In the genomic region with DNA sequence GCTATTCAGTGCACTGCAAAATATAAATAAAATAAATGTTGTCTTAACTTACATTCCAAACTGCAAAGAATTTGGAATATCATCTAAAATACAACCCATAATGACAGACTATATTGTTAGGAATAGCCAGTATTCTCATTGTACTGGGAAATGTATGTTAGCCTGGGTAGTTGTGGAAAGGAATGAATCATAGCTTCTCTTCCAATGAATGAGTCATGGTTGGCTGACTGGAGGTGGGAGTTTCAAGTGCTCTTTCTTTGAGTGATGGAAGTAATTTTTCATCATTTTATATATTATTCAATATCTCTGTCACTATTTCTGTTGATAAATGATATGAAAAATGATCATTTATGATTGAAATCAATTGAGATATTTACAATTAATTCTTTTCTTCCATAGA, we compare ENCODE assay signal across 20 cellular contexts.
DNase-seq lines count a peak whose midpoint lies in the region; ATAC-seq, FAIRE-seq and TF ChIP-seq lines count a peak whose summit lies in the region.
"Had no signal": no experiment of that assay in that cellular context is flagged by ENCODE, and none has a peak within 500 bp of the region (broad histone marks: within the 10 kb centered on the region; RNA-seq: fewer than 3 reads in every experiment).

No MANE protein-coding gene starts in this region.

- TF ChIP-seq EP300 in SK-N-SH (IDR thresholded peaks at IDR 0.05; ENCODE audit: borderline replicate concordance in 1 of 2, low read depth in 1 of 2, low read length in 1 of 2), result no peak
- no peak for TF ChIP-seq EP300 in stomach (IDR thresholded peaks at IDR 0.05)

- no peak for ATAC-seq in SK-N-SH treated with all-trans-retinoic acid at 6 μM for 48 hours
- ATAC-seq: effector memory CD8-positive, alpha-beta T cell; GM23338; natural killer cell; upper lobe of right lung had no signal

- H2AFZ ChIP-seq in SK-N-SH (ENCODE audit: low read depth), result no peak overlapping the region
- H2AFZ ChIP-seq: GM23338 had no signal

- H4K20me1 ChIP-seq in SK-N-SH (ENCODE audit: insufficient read depth), result no peaks in the 10 kb centered on the region

- DNase-seq in SK-N-SH, result no peak
- DNase-seq in amniotic epithelial cell (ENCODE audit: low read depth), result peak; percentile 28
- DNase-seq in fibroblast of the aortic adventitia (ENCODE audit: low read depth), result peak; percentile 1
- peak; percentile 31 for DNase-seq in urothelium cell line (ENCODE audit: low spot score)
- DNase-seq in stomach, result no peak
- DNase-seq in coronary artery (ENCODE audit: low spot score), result no peak
- no peak for DNase-seq in NCI-H774 (lab: John Stamatoyannopoulos, UW)
- DNase-seq: activated CD4-positive, alpha-beta T cell treated with anti-CD3 and anti-CD28 coated beads, Interleukin-2, amount 10 ng/mL, durations not matched to agents 7 days and 5 days; CD4-positive, alpha-beta T cell; effector memory CD8-positive, alpha-beta T cell; glutamatergic neuron; natural killer cell; NCI-H187; NCI-H524 treated with DMSO at 0.1 percent for 48 hours; stimulated activated naive CD4-positive, alpha-beta T cell treated with Interleukin-2 at 50 U/mL for 16 hours; upper lobe of right lung had no signal

- TF ChIP-seq RAD21 in SK-N-SH (IDR thresholded peaks at IDR 0.05; ENCODE audit: low read length), result no peak

- H3K4me1 ChIP-seq in SK-N-SH (ENCODE audit: control insufficient read depth in 1 of 2, insufficient read depth in 2 of 2, low read depth in 1 of 2, low read length in 1 of 2) (no peaks in the 10 kb centered on the region), stomach (no peaks in the 10 kb centered on the region)
- H3K4me1 ChIP-seq: prostate gland, upper lobe of right lung had no signal

- intact Hi-C loops in stomach (cut with DNase I; ENCODE audit: low total_unique reads), result no loop called here

- peaks cover 3% of the 10 kb centered on the region for H3F3A ChIP-seq in SK-N-SH (replicated peaks; ENCODE audit: insufficient read depth)

- H3K9me2 ChIP-seq in SK-N-SH, result no peaks in the 10 kb centered on the region; the same call in 1 of the 2 replicates

- no peak overlapping the region for H3K4me2 ChIP-seq in SK-N-SH
- H3K4me2 ChIP-seq: GM23338 had no signal

- H3K27ac ChIP-seq in SK-N-SH (ENCODE audit: low read depth in 2 of 2, low read length in 1 of 2) (no peak overlapping the region), stomach (no peak overlapping the region), coronary artery (no peak overlapping the region)
- H3K27ac ChIP-seq: prostate gland, upper lobe of right lung had no signal

- H3K27me3 ChIP-seq in SK-N-SH (ENCODE audit: insufficient read depth) (no peaks in the 10 kb centered on the region), stomach (no peaks in the 10 kb centered on the region)
- H3K27me3 ChIP-seq: upper lobe of right lung had no signal

- no peak overlapping the region for H3K4me3 ChIP-seq in SK-N-SH (ENCODE audit: low read depth in 2 of 2, low read length in 1 of 2)
- no peak overlapping the region for H3K4me3 ChIP-seq in fibroblast of the aortic adventitia (ENCODE audit: low read depth, low read length)
- H3K4me3 ChIP-seq in stomach, result no peak overlapping the region
- no peak overlapping the region for H3K4me3 ChIP-seq in coronary artery
- H3K4me3 ChIP-seq: GM23338, prostate gland, upper lobe of right lung had no signal

- no peaks in the 10 kb centered on the region for H3K79me2 ChIP-seq in SK-N-SH (ENCODE audit: insufficient read depth)

- no peaks in the 10 kb centered on the region for H3K36me3 ChIP-seq in SK-N-SH (replicated peaks in 1 of 2; ENCODE audit: control insufficient read depth in 1 of 2, insufficient read depth in 2 of 2, low read length in 1 of 2)
- H3K36me3 ChIP-seq in stomach, result no peaks in the 10 kb centered on the region
- H3K36me3 ChIP-seq: prostate gland, upper lobe of right lung had no signal

- FAIRE-seq in urothelium cell line (lab: Jason Lieb, UNC), result no peak
- FAIRE-seq: GM12891 had no signal

- POLR2A ChIA-PET in SK-N-SH (lab: Yijun Ruan, JAX), result no interaction called here

- no peak overlapping the region for H3K9ac ChIP-seq in SK-N-SH

- no peak for TF ChIP-seq POLR2A in stomach (IDR thresholded peaks at IDR 0.05)

- CTCF ChIA-PET in SK-N-SH (lab: Yijun Ruan, JAX), result no interaction called here

- no peaks in the 10 kb centered on the region for H3K9me3 ChIP-seq in SK-N-SH
- peaks cover 0 to 7% (median under 1%) of the 10 kb centered on the region in 4 donors for H3K9me3 ChIP-seq in stomach
- H3K9me3 ChIP-seq: prostate gland, upper lobe of right lung had no signal

- TF ChIP-seq CTCF in SK-N-SH (IDR thresholded peaks at IDR 0.05), result no peak
- TF ChIP-seq CTCF in fibroblast of the aortic adventitia (IDR thresholded peaks at IDR 0.05; ENCODE audit: insufficient read depth, low read length), result no peak
- no peak for TF ChIP-seq CTCF in stomach (IDR thresholded peaks at IDR 0.05)
- no peak for TF ChIP-seq CTCF in coronary artery (IDR thresholded peaks at IDR 0.05)

TF ChIP-seq in SK-N-SH, 30 proteins besides CTCF, POLR2A, EP300 and RAD21:
- TF ChIP-seq MEF2A (IDR thresholded peaks at IDR 0.05; ENCODE audit: borderline replicate concordance, low read depth) (no peak), TCF12 (IDR thresholded peaks at IDR 0.05) (no peak), SMC3 (IDR thresholded peaks at IDR 0.05; ENCODE audit: low read depth, low read length) (no peak), FOSL2 (IDR thresholded peaks at IDR 0.05; ENCODE audit: borderline replicate concordance, low read depth) (peak; percentile 75), JUND (IDR thresholded peaks at IDR 0.05) (peak; percentile 35; the same call in 1 of the 2 replicates), TEAD4 (IDR thresholded peaks at IDR 0.05; ENCODE audit: borderline replicate concordance, insufficient read depth) (no peak)

TF ChIP-seq in SK-N-SH treated with all-trans-retinoic acid at 6 μM for 48 hours, 23 proteins besides CTCF, POLR2A, EP300 and RAD21 (continues in another document):
- TF ChIP-seq, protein P1, sequence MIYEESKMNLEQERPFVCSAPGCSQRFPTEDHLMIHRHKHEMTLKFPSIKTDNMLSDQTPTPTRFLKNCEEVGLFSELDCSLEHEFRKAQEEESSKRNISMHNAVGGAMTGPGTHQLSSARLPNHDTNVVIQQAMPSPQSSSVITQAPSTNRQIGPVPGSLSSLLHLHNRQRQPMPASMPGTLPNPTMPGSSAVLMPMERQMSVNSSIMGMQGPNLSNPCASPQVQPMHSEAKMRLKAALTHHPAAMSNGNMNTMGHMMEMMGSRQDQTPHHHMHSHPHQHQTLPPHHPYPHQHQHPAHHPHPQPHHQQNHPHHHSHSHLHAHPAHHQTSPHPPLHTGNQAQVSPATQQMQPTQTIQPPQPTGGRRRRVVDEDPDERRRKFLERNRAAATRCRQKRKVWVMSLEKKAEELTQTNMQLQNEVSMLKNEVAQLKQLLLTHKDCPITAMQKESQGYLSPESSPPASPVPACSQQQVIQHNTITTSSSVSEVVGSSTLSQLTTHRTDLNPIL (CRISPR knock-in tag; IDR thresholded peaks at IDR 0.05; ENCODE audit: low read depth), result no peak
- TF ChIP-seq, protein P2, sequence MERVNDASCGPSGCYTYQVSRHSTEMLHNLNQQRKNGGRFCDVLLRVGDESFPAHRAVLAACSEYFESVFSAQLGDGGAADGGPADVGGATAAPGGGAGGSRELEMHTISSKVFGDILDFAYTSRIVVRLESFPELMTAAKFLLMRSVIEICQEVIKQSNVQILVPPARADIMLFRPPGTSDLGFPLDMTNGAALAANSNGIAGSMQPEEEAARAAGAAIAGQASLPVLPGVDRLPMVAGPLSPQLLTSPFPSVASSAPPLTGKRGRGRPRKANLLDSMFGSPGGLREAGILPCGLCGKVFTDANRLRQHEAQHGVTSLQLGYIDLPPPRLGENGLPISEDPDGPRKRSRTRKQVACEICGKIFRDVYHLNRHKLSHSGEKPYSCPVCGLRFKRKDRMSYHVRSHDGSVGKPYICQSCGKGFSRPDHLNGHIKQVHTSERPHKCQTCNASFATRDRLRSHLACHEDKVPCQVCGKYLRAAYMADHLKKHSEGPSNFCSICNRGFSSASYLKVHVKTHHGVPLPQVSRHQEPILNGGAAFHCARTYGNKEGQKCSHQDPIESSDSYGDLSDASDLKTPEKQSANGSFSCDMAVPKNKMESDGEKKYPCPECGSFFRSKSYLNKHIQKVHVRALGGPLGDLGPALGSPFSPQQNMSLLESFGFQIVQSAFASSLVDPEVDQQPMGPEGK (CRISPR knock-in tag; IDR thresholded peaks at IDR 0.05; ENCODE audit: borderline replicate concordance), result no peak
- TF ChIP-seq RARB (CRISPR knock-in tag; IDR thresholded peaks at IDR 0.05) (no peak), CSDC2 (CRISPR knock-in tag; IDR thresholded peaks at IDR 0.05) (no peak), ISL1 (CRISPR knock-in tag; IDR thresholded peaks at IDR 0.05) (no peak), ARNTL (CRISPR knock-in tag; IDR thresholded peaks at IDR 0.05; ENCODE audit: borderline replicate concordance, low read depth) (no peak), ZC3H10 (CRISPR knock-in tag; IDR thresholded peaks at IDR 0.05) (no peak), ZNF565 (CRISPR knock-in tag; conservative IDR thresholded peaks at IDR 0.05; ENCODE audit: low read depth) (no peak), ESRRG (CRISPR knock-in tag; IDR thresholded peaks at IDR 0.05) (no peak)
- TF ChIP-seq, protein P3, sequence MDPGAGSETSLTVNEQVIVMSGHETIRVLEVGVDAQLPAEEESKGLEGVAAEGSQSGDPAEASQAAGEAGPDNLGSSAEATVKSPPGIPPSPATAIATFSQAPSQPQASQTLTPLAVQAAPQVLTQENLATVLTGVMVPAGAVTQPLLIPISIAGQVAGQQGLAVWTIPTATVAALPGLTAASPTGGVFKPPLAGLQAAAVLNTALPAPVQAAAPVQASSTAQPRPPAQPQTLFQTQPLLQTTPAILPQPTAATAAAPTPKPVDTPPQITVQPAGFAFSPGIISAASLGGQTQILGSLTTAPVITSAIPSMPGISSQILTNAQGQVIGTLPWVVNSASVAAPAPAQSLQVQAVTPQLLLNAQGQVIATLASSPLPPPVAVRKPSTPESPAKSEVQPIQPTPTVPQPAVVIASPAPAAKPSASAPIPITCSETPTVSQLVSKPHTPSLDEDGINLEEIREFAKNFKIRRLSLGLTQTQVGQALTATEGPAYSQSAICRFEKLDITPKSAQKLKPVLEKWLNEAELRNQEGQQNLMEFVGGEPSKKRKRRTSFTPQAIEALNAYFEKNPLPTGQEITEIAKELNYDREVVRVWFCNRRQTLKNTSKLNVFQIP (CRISPR knock-in tag; IDR thresholded peaks at IDR 0.05; ENCODE audit: borderline replicate concordance, low read depth), result no peak

Comparison
In these comparisons a context has a peak if more than half of its experiments do, and no peak if none do; other contexts are left out.
1. DNase-seq: peak in amniotic epithelial cell (single experiment), fibroblast of the aortic adventitia (single experiment) and urothelium cell line (single experiment); none in SK-N-SH (single experiment), stomach (single experiment), coronary artery (single experiment) and NCI-H774 (single experiment).